In genomic region chr11:75557649-75558494, GRCh38 we compare ENCODE assay signal across 1 cellular context.
TF ChIP-seq lines count a peak whose summit lies in the region.

No MANE protein-coding gene starts in this region.

TF ChIP-seq in IMR-90, 13 proteins besides CTCF, POLR2A, EP300 and RAD21 (continued from another document):
- TF ChIP-seq RCOR1 (IDR thresholded peaks at IDR 0.05; ENCODE audit: insufficient replicate concordance, low read length): no peak
- TF ChIP-seq CEBPB (IDR thresholded peaks at IDR 0.05; ENCODE audit: low read depth, low read length): no peak
- TF ChIP-seq NFE2L2 (IDR thresholded peaks at IDR 0.05; ENCODE audit: low read depth, low read length): peak; percentile 70; the same call in 1 of the 2 replicates
- peak; percentile 58; the same call in 1 of the 2 replicates for TF ChIP-seq USF2 (IDR thresholded peaks at IDR 0.05; ENCODE audit: low read depth, low read length)
- TF ChIP-seq SMC3 (IDR thresholded peaks at IDR 0.05; ENCODE audit: low read depth, low read length): no peak
- peak; percentile 91 for TF ChIP-seq MAZ (IDR thresholded peaks at IDR 0.05; ENCODE audit: borderline replicate concordance, low read depth, low read length)
